ENCODE assay signal across 1 cellular context in the genomic region with DNA sequence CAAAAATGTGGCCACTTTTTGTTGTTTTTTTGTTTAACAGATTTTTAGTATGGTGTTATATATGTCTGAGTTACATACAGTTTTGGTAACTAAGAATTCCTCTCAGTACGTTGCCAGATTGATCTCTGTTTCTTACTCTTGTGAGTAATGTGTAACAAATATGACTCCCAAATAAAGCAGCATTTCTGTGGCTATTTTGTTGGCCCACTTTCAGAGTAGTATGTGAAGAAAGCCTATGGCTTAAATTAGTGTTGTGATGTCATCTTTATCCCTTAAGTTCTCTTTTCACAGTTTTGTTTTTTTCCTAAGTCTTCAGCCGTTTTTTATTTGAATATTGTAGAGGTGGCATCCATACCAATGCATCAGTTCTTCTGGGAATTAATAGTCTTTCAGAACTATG.
TF ChIP-seq lines count a peak whose summit lies in the region.

No MANE protein-coding gene starts in this region.

TF ChIP-seq in GM23338, 12 proteins besides CTCF, POLR2A, EP300 and RAD21 (continued from another document):
- TF ChIP-seq, protein P1, sequence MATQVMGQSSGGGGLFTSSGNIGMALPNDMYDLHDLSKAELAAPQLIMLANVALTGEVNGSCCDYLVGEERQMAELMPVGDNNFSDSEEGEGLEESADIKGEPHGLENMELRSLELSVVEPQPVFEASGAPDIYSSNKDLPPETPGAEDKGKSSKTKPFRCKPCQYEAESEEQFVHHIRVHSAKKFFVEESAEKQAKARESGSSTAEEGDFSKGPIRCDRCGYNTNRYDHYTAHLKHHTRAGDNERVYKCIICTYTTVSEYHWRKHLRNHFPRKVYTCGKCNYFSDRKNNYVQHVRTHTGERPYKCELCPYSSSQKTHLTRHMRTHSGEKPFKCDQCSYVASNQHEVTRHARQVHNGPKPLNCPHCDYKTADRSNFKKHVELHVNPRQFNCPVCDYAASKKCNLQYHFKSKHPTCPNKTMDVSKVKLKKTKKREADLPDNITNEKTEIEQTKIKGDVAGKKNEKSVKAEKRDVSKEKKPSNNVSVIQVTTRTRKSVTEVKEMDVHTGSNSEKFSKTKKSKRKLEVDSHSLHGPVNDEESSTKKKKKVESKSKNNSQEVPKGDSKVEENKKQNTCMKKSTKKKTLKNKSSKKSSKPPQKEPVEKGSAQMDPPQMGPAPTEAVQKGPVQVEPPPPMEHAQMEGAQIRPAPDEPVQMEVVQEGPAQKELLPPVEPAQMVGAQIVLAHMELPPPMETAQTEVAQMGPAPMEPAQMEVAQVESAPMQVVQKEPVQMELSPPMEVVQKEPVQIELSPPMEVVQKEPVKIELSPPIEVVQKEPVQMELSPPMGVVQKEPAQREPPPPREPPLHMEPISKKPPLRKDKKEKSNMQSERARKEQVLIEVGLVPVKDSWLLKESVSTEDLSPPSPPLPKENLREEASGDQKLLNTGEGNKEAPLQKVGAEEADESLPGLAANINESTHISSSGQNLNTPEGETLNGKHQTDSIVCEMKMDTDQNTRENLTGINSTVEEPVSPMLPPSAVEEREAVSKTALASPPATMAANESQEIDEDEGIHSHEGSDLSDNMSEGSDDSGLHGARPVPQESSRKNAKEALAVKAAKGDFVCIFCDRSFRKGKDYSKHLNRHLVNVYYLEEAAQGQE (IDR thresholded peaks at IDR 0.05; ENCODE audit: unreplicated experiment): no peak
- no peak for TF ChIP-seq JUNB (IDR thresholded peaks at IDR 0.05; ENCODE audit: unreplicated experiment)
- no peak for TF ChIP-seq STAT1 (IDR thresholded peaks at IDR 0.05; ENCODE audit: unreplicated experiment)
- no peak for TF ChIP-seq ZNF331 (CRISPR knock-in tag; IDR thresholded peaks at IDR 0.05; ENCODE audit: low read depth)
- no peak for TF ChIP-seq CREB1 (CRISPR knock-in tag; IDR thresholded peaks at IDR 0.05; ENCODE audit: low read depth)
- no peak for TF ChIP-seq EZH2phosphoT487 (IDR thresholded peaks at IDR 0.05; ENCODE audit: unreplicated experiment)
- TF ChIP-seq, protein P2, sequence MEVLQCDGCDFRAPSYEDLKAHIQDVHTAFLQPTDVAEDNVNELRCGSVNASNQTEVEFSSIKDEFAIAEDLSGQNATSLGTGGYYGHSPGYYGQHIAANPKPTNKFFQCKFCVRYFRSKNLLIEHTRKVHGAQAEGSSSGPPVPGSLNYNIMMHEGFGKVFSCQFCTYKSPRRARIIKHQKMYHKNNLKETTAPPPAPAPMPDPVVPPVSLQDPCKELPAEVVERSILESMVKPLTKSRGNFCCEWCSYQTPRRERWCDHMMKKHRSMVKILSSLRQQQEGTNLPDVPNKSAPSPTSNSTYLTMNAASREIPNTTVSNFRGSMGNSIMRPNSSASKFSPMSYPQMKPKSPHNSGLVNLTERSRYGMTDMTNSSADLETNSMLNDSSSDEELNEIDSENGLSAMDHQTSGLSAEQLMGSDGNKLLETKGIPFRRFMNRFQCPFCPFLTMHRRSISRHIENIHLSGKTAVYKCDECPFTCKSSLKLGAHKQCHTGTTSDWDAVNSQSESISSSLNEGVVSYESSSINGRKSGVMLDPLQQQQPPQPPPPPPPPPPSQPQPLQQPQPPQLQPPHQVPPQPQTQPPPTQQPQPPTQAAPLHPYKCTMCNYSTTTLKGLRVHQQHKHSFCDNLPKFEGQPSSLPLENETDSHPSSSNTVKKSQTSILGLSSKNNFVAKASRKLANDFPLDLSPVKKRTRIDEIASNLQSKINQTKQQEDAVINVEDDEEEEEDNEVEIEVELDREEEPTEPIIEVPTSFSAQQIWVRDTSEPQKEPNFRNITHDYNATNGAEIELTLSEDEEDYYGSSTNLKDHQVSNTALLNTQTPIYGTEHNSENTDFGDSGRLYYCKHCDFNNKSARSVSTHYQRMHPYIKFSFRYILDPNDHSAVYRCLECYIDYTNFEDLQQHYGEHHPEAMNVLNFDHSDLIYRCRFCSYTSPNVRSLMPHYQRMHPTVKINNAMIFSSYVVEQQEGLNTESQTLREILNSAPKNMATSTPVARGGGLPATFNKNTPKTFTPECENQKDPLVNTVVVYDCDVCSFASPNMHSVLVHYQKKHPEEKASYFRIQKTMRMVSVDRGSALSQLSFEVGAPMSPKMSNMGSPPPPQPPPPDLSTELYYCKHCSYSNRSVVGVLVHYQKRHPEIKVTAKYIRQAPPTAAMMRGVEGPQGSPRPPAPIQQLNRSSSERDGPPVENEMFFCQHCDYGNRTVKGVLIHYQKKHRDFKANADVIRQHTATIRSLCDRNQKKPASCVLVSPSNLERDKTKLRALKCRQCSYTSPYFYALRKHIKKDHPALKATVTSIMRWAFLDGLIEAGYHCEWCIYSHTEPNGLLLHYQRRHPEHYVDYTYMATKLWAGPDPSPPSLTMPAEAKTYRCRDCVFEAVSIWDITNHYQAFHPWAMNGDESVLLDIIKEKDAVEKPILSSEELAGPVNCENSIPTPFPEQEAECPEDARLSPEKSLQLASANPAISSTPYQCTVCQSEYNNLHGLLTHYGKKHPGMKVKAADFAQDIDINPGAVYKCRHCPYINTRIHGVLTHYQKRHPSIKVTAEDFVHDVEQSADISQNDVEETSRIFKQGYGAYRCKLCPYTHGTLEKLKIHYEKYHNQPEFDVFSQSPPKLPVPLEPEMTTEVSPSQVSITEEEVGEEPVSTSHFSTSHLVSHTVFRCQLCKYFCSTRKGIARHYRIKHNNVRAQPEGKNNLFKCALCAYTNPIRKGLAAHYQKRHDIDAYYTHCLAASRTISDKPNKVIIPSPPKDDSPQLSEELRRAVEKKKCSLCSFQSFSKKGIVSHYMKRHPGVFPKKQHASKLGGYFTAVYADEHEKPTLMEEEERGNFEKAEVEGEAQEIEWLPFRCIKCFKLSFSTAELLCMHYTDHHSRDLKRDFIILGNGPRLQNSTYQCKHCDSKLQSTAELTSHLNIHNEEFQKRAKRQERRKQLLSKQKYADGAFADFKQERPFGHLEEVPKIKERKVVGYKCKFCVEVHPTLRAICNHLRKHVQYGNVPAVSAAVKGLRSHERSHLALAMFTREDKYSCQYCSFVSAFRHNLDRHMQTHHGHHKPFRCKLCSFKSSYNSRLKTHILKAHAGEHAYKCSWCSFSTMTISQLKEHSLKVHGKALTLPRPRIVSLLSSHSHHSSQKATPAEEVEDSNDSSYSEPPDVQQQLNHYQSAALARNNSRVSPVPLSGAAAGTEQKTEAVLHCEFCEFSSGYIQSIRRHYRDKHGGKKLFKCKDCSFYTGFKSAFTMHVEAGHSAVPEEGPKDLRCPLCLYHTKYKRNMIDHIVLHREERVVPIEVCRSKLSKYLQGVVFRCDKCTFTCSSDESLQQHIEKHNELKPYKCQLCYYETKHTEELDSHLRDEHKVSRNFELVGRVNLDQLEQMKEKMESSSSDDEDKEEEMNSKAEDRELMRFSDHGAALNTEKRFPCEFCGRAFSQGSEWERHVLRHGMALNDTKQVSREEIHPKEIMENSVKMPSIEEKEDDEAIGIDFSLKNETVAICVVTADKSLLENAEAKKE (CRISPR knock-in tag; IDR thresholded peaks at IDR 0.05): no peak
- TF ChIP-seq, protein P3, sequence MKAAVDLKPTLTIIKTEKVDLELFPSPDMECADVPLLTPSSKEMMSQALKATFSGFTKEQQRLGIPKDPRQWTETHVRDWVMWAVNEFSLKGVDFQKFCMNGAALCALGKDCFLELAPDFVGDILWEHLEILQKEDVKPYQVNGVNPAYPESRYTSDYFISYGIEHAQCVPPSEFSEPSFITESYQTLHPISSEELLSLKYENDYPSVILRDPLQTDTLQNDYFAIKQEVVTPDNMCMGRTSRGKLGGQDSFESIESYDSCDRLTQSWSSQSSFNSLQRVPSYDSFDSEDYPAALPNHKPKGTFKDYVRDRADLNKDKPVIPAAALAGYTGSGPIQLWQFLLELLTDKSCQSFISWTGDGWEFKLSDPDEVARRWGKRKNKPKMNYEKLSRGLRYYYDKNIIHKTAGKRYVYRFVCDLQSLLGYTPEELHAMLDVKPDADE (IDR thresholded peaks at IDR 0.05): no peak
